In genomic region chr12:47795814-47796411, GRCh38 we compare ENCODE assay signal across 23 cellular contexts.
"Had no signal": no experiment of that assay in that cellular context is flagged by ENCODE, and none has a peak within 500 bp of the region (broad histone marks: within the 10 kb centered on the region; RNA-seq: fewer than 3 reads in every experiment).

No MANE protein-coding gene starts in this region.

- H3K36me3 Mint-ChIP-seq: natural killer cell had no signal

- H3K4me2 ChIP-seq: hepatocyte had no signal

- H3K27me3 ChIP-seq: hepatocyte, ovary, right atrium auricular region, suprapubic skin, thyroid gland had no signal

- ATAC-seq: left lobe of liver; natural killer cell; stimulated activated naive CD8-positive, alpha-beta T cell treated with anti-CD3 and anti-CD28 coated beads, Interleukin-15, Interleukin-2, amounts not matched to agents 100 U/mL and 50 U/mL, for 24 hours had no signal

- H3K9me3 ChIP-seq: ovary, right atrium auricular region, suprapubic skin, thyroid gland had no signal

- H3K9me3 Mint-ChIP-seq: dendritic cell treated with granulocyte-macrophage colony-stimulating factor and Interleukin-4, amounts not matched to agents 40 ng/mL and 50 ng/mL, for 4 days; mesothelial cell of epicardium; natural killer cell; neural crest cell; type B pancreatic cell had no signal

- H3K27ac ChIP-seq: hepatocyte, ovary, right atrium auricular region, suprapubic skin, thyroid gland had no signal

- H3K27me3 Mint-ChIP-seq: dendritic cell treated with granulocyte-macrophage colony-stimulating factor and Interleukin-4, amounts not matched to agents 40 ng/mL and 50 ng/mL, for 4 days; type B pancreatic cell had no signal

- H3K36me3 ChIP-seq: ovary had no signal

- DNase-seq: foreskin melanocyte; head of caudate nucleus; kidney glomerular epithelial cell; mammary epithelial cell; natural killer cell; nucleus accumbens; ovary; small intestine; stimulated activated CD4-positive, alpha-beta T cell treated with anti-CD3 and anti-CD28 coated beads, Interleukin-12 subunit alpha, Interleukin-12 subunit beta, amount 100 ng/mL, for 4 hours; stimulated activated naive CD8-positive, alpha-beta T cell treated with anti-CD3 and anti-CD28 coated beads, Interleukin-15, Interleukin-2, amounts not matched to agents 100 U/mL and 50 U/mL, for 24 hours; thyroid gland had no signal

- H3K27ac Mint-ChIP-seq: dendritic cell treated with granulocyte-macrophage colony-stimulating factor and Interleukin-4, amounts not matched to agents 40 ng/mL and 50 ng/mL, for 4 days; mesothelial cell of epicardium; natural killer cell; type B pancreatic cell had no signal

- H2AFZ ChIP-seq: hepatocyte had no signal

- H3K4me3 ChIP-seq: hepatocyte, ovary, right atrium auricular region, suprapubic skin, thyroid gland had no signal

- H3K4me3 Mint-ChIP-seq: dendritic cell treated with granulocyte-macrophage colony-stimulating factor and Interleukin-4, amounts not matched to agents 40 ng/mL and 50 ng/mL, for 4 days; mesothelial cell of epicardium; natural killer cell; neural crest cell; type B pancreatic cell had no signal

- FAIRE-seq: colon, endothelial cell of umbilical vein, islet of Langerhans, small intestine, urothelium cell line had no signal

- H3K4me1 Mint-ChIP-seq: mesothelial cell of epicardium had no signal
